In the genomic region with DNA sequence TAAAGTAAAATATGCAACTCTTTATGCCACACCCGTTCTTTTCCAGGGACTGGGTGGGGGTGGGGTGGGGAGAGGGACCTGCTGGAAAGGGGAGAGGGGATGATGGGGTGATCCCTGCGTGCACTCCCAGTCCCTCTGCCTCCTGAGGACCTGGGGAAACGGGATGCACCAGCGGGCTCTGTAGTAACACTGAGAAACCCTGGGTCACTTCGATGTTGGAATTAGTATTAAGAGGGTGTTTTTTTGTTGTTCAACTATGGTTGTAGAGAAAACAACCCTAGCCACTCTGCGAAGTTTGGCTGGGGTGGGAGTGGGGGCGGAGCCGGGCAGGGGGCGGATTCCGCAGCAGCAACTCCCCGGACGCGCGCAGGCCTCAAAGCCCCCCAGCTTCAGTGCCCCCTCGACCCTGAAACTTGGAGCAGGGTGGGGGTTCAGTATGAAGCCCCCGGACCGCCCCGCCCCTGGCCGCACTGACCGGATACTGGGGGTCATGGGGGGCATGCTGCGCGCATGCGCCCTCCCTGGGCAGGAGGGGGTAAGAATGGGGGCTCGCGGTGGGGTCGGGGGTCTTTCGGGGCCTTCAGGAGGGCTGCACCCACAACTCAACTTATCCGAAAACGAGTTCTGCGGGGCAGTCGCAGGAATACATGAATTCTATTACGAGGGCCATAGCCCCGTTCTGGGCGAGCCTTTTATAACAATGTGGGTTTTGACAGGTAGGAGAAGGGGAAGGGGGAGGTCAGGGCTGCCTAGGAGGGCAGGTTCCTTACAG, we compare ENCODE assay signal across 9 cellular contexts. TPM values are rescaled to one million over a fixed set of nuclear protein-coding genes. Genes with fewer than 3 reads are reported as not detected.
DNase-seq lines count a peak whose midpoint lies in the region; ATAC-seq and TF ChIP-seq lines count a peak whose summit lies in the region.
"Had no signal": no experiment of that assay in that cellular context is flagged by ENCODE, and none has a peak within 500 bp of the region (broad histone marks: within the 10 kb centered on the region; RNA-seq: fewer than 3 reads in every experiment).

No MANE protein-coding gene starts in this region.

- intact Hi-C loops in tibial artery (cut with DNase I; ENCODE audit: low total_unique reads), result loop anchor here (10.0 kb wide), 1 partner anchor 85 kb away; the partner anchor contains the start of genes DDIT3 and MBD6

- no peak overlapping the region for H3K27ac ChIP-seq in ectodermal cell (ENCODE audit: insufficient read depth, low read depth, low read length, poor library complexity, severe bottlenecking)
- H3K27ac ChIP-seq in tibial artery, result peak overlapping the region; percentile 97 to 99

- no peaks in the 10 kb centered on the region for H3K9me3 ChIP-seq in ectodermal cell (ENCODE audit: control insufficient read depth, low read length)
- H3K9me3 ChIP-seq in tibial artery, result no peaks in the 10 kb centered on the region

- H3K36me3 ChIP-seq in ectodermal cell (ENCODE audit: control insufficient read depth, insufficient read depth, low read length) (peaks cover 4% of the 10 kb centered on the region), tibial artery (peaks cover 7 to 44% (median 18%) of the 10 kb centered on the region in 3 donors)

- 2 to 3% methylated on average over 34 of the region's 34 CpGs for WGBS in ectodermal cell, 2 experiments

- ATAC-seq in activated CD4-positive, CD25-positive, alpha-beta regulatory T cell treated with anti-CD3 and anti-CD28 coated beads, Interleukin-2, amount 50 U/mL, for 24 hours, result no peak
- no peak for ATAC-seq in HG02884 (IDR thresholded peaks at IDR 0.05; ENCODE audit: unreplicated experiment)
- ATAC-seq in HG03095 (IDR thresholded peaks at IDR 0.05; ENCODE audit: unreplicated experiment), result no peak

- H3K4me3 ChIP-seq in ectodermal cell (ENCODE audit: insufficient read depth, low read depth, low read length), result peak overlapping the region; percentile 63
- peak overlapping the region; percentile 82 to 85 for H3K4me3 ChIP-seq in tibial artery

- DNase-seq in activated CD4-positive, CD25-positive, alpha-beta regulatory T cell treated with anti-CD3 and anti-CD28 coated beads, Interleukin-2, amount 50 U/mL, for 72 hours, result peak; percentile 20
- peak; percentile 30 for DNase-seq in mesenteric fat pad (ENCODE audit: low spot score)
- DNase-seq in tibial artery, result peak in 1 of 2 donors; percentile 76
- DNase-seq in Kasumi-1 (lab: John Stamatoyannopoulos, UW), result no peak
- DNase-seq: stimulated activated CD4-positive, alpha-beta T cell treated with anti-CD3 and anti-CD28 coated beads, Interleukin-15, amount 100 ng/mL, for 24 hours had no signal

- TF ChIP-seq CTCF in tibial artery (IDR thresholded peaks at IDR 0.05), result no peak

- H3K27me3 ChIP-seq in ectodermal cell (ENCODE audit: control insufficient read depth, insufficient read depth, low read length, poor library complexity, severe bottlenecking) (peaks cover 23% of the 10 kb centered on the region), tibial artery (no peaks in the 10 kb centered on the region)

- H3K4me1 ChIP-seq in ectodermal cell (ENCODE audit: control insufficient read depth, insufficient read depth, low read length), result peaks cover 10% of the 10 kb centered on the region
- peaks cover 0 to 68% (median 55%) of the 10 kb centered on the region in 4 donors for H3K4me1 ChIP-seq in tibial artery

RNA-seq across cellular contexts. Expression of gene ARHGEF25, which starts 1.3 kb away (rescaled TPM):
- 44.2 TPM for polyA plus RNA-seq in ectodermal cell (2013, experiment 1 of 4)
- 44.4 TPM for polyA plus RNA-seq in ectodermal cell (2013, experiment 2 of 4)
- 36.2 TPM for polyA plus RNA-seq in ectodermal cell (2013, experiment 3 of 4)
- polyA plus RNA-seq in ectodermal cell (2013, experiment 4 of 4), result 40.9 TPM
- 12.8 TPM for total RNA-seq in mesenteric fat pad

RNA-seq across cellular contexts. Expression of gene DTX3, which starts 5.3 kb away (rescaled TPM):
- polyA plus RNA-seq in ectodermal cell (2013, experiment 1 of 4), result 103 TPM
- polyA plus RNA-seq in ectodermal cell (2013, experiment 2 of 4), result 109 TPM
- 99.4 TPM for polyA plus RNA-seq in ectodermal cell (2013, experiment 3 of 4)
- polyA plus RNA-seq in ectodermal cell (2013, experiment 4 of 4), result 114 TPM
- total RNA-seq in mesenteric fat pad, result 7.2 TPM

RNA-seq across cellular contexts. Expression of gene PIP4K2C, which starts 19.0 kb away (rescaled TPM):
- polyA plus RNA-seq in ectodermal cell (2013, experiment 1 of 4), result 26.4 TPM
- 27.3 TPM for polyA plus RNA-seq in ectodermal cell (2013, experiment 2 of 4)
- polyA plus RNA-seq in ectodermal cell (2013, experiment 3 of 4), result 17.6 TPM
- polyA plus RNA-seq in ectodermal cell (2013, experiment 4 of 4), result 19.5 TPM
- 14.3 TPM for total RNA-seq in mesenteric fat pad

RNA-seq across cellular contexts. Expression of gene B4GALNT1, which starts 23.0 kb away (rescaled TPM):
- 4.7 TPM for polyA plus RNA-seq in ectodermal cell (2013, experiment 1 of 4)
- 2.7 TPM for polyA plus RNA-seq in ectodermal cell (2013, experiment 2 of 4)
- 2.9 TPM for polyA plus RNA-seq in ectodermal cell (2013, experiment 3 of 4)
- polyA plus RNA-seq in ectodermal cell (2013, experiment 4 of 4), result 2.4 TPM
- 2.7 TPM for total RNA-seq in mesenteric fat pad

Comparison
In these comparisons a context has a peak if more than half of its experiments do, and no peak if none do; other contexts are left out.
1. DNase-seq: peak in activated CD4-positive, CD25-positive, alpha-beta regulatory T cell treated with anti-CD3 and anti-CD28 coated beads, Interleukin-2, amount 50 U/mL, for 72 hours (single experiment) and mesenteric fat pad (single experiment); none in Kasumi-1 (0 of 2).